Comparison of ENCODE assay signal across 1 cellular context in the genomic region with DNA sequence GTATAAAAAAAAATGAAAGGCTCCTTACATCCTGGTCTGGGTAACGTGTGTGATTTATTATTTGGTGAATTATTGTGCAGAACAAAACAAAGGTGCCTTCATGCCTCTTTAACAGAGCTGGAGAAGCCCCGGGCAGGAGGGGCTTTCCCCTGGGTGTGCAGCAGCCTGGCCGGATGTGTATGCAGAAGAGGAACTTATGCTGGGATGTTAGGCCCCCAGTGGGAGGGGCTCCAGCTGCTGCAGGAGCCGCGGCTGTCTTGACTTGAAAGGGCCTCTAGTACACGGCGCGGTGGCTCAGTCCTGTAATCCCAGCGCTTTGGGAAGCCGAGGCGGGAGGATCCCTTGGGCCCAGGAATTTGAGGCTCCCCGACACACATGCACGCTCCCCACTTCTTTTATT.
TF ChIP-seq lines count a peak whose summit lies in the region.

No MANE protein-coding gene starts in this region.

TF ChIP-seq in WTC11, 78 proteins besides CTCF, POLR2A, EP300 and RAD21 (continued from another document):
- TF ChIP-seq, protein P1, sequence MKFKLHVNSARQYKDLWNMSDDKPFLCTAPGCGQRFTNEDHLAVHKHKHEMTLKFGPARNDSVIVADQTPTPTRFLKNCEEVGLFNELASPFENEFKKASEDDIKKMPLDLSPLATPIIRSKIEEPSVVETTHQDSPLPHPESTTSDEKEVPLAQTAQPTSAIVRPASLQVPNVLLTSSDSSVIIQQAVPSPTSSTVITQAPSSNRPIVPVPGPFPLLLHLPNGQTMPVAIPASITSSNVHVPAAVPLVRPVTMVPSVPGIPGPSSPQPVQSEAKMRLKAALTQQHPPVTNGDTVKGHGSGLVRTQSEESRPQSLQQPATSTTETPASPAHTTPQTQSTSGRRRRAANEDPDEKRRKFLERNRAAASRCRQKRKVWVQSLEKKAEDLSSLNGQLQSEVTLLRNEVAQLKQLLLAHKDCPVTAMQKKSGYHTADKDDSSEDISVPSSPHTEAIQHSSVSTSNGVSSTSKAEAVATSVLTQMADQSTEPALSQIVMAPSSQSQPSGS (CRISPR knock-in tag; IDR thresholded peaks at IDR 0.05; ENCODE audit: borderline replicate concordance, low read depth): no peak
- TF ChIP-seq ZNF423 (CRISPR knock-in tag; IDR thresholded peaks at IDR 0.05) (no peak), TEAD4 (CRISPR knock-in tag; IDR thresholded peaks at IDR 0.05) (no peak), ZNF121 (CRISPR knock-in tag; IDR thresholded peaks at IDR 0.05) (no peak), RORB (CRISPR knock-in tag; IDR thresholded peaks at IDR 0.05) (no peak)
- TF ChIP-seq, protein P2, sequence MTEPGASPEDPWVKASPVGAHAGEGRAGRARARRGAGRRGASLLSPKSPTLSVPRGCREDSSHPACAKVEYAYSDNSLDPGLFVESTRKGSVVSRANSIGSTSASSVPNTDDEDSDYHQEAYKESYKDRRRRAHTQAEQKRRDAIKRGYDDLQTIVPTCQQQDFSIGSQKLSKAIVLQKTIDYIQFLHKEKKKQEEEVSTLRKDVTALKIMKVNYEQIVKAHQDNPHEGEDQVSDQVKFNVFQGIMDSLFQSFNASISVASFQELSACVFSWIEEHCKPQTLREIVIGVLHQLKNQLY (CRISPR knock-in tag; IDR thresholded peaks at IDR 0.05): no peak
- TF ChIP-seq, protein P3, sequence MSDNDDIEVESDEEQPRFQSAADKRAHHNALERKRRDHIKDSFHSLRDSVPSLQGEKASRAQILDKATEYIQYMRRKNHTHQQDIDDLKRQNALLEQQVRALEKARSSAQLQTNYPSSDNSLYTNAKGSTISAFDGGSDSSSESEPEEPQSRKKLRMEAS (CRISPR knock-in tag; IDR thresholded peaks at IDR 0.05): no peak
- TF ChIP-seq, protein P4, sequence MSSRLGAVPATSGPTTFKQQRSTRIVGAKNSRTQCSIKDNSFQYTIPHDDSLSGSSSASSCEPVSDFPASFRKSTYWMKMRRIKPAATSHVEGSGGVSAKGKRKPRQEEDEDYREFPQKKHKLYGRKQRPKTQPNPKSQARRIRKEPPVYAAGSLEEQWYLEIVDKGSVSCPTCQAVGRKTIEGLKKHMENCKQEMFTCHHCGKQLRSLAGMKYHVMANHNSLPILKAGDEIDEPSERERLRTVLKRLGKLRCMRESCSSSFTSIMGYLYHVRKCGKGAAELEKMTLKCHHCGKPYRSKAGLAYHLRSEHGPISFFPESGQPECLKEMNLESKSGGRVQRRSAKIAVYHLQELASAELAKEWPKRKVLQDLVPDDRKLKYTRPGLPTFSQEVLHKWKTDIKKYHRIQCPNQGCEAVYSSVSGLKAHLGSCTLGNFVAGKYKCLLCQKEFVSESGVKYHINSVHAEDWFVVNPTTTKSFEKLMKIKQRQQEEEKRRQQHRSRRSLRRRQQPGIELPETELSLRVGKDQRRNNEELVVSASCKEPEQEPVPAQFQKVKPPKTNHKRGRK (CRISPR knock-in tag; IDR thresholded peaks at IDR 0.05; ENCODE audit: borderline replicate concordance): no peak
